27 cellular contexts compared by ENCODE assay signal in genomic region chr1:233735331-233735730, GRCh38.
"Had no signal": no experiment of that assay in that cellular context is flagged by ENCODE, and none has a peak within 500 bp of the region (broad histone marks: within the 10 kb centered on the region; RNA-seq: fewer than 3 reads in every experiment).

No MANE protein-coding gene starts in this region.

- H3K27ac Mint-ChIP-seq: activated CD4-positive, alpha-beta T cell treated with anti-CD3 and anti-CD28 coated beads, Interleukin-2, amount 10 ng/mL, durations not matched to agents 24 days and 14 days; activated CD8-positive, alpha-beta T cell treated with anti-CD3 and anti-CD28 coated beads for 36 hours; activated naive CD8-positive, alpha-beta T cell treated with anti-CD3 and anti-CD28 coated beads for 36 hours; activated T-cell treated with anti-CD3 and anti-CD28 coated beads, Interleukin-2, amount 50 U/mL, for 72 hours; activated T-helper 17 cell treated with anti-CD3 and anti-CD28 coated beads, Interleukin-2, amount 50 U/mL, for 72 hours had no signal

- H3K4me3 Mint-ChIP-seq: activated CD4-positive, alpha-beta T cell treated with anti-CD3 and anti-CD28 coated beads, Interleukin-2, amount 10 ng/mL, durations not matched to agents 24 days and 14 days; activated CD8-positive, alpha-beta T cell treated with anti-CD3 and anti-CD28 coated beads for 36 hours; activated naive CD8-positive, alpha-beta T cell treated with anti-CD3 and anti-CD28 coated beads for 36 hours; activated T-cell treated with anti-CD3 and anti-CD28 coated beads, Interleukin-2, amount 50 U/mL, for 72 hours; activated T-helper 17 cell treated with anti-CD3 and anti-CD28 coated beads, Interleukin-2, amount 50 U/mL, for 72 hours; central memory CD8-positive, alpha-beta T cell had no signal

- DNase-seq: activated CD4-positive, alpha-beta T cell treated with anti-CD3 and anti-CD28 coated beads, Interleukin-2, amount 10 ng/mL, durations not matched to agents 24 days and 14 days; activated CD4-positive, alpha-beta T cell treated with anti-CD3 and anti-CD28 coated beads, Interleukin-2, amount 50 U/mL, for 4 hours; activated CD8-positive, alpha-beta T cell treated with anti-CD3 and anti-CD28 coated beads for 36 hours; activated effector memory CD4-positive, alpha-beta T cell treated with anti-CD3 and anti-CD28 coated beads, Interleukin-2, amount 50 U/mL, for 16 hours; activated naive CD4-positive, alpha-beta T cell; activated naive CD4-positive, alpha-beta T cell treated with anti-CD3 and anti-CD28 coated beads, Interleukin-2, amount 50 U/mL, for 16 hours; activated naive CD8-positive, alpha-beta T cell treated with anti-CD3 and anti-CD28 coated beads for 36 hours; activated T-cell treated with anti-CD3 and anti-CD28 coated beads, Interleukin-2, amount 50 U/mL, for 1 hour; activated T-cell treated with anti-CD3 and anti-CD28 coated beads, Interleukin-2, amount 50 U/mL, for 72 hours; amniotic stem cell; aorta; NCI-H1105; NCI-H1417 treated with DMSO at 0.1 percent for 48 hours; NCI-H1694; NCI-H1930; NCI-H510A; NCI-H526; NCI-H748 treated with DMSO at 0.1 percent for 48 hours; NK-92 treated with Interleukin-12 subunit alpha and Interleukin-12 subunit beta, amount 100 ng/mL, for 24 hours; SIG-M5; T1000 had no signal

- ATAC-seq: activated CD8-positive, alpha-beta T cell treated with anti-CD3 and anti-CD28 coated beads for 36 hours; activated T-cell treated with anti-CD3 and anti-CD28 coated beads, Interleukin-2, amount 50 U/mL, for 72 hours; activated T-helper 17 cell treated with anti-CD3 and anti-CD28 coated beads, Interleukin-2, amount 50 U/mL, for 72 hours; PC-3; Right ventricle myocardium inferior had no signal

- H3K36me3 Mint-ChIP-seq: activated naive CD8-positive, alpha-beta T cell treated with anti-CD3 and anti-CD28 coated beads for 36 hours had no signal

- H3K4me1 Mint-ChIP-seq: activated CD4-positive, alpha-beta T cell treated with anti-CD3 and anti-CD28 coated beads, Interleukin-2, amount 10 ng/mL, durations not matched to agents 24 days and 14 days; activated naive CD8-positive, alpha-beta T cell treated with anti-CD3 and anti-CD28 coated beads for 36 hours; activated T-helper 17 cell treated with anti-CD3 and anti-CD28 coated beads, Interleukin-2, amount 50 U/mL, for 72 hours; central memory CD8-positive, alpha-beta T cell had no signal

- H3K27me3 Mint-ChIP-seq: activated CD4-positive, alpha-beta T cell treated with anti-CD3 and anti-CD28 coated beads, Interleukin-2, amount 10 ng/mL, durations not matched to agents 24 days and 14 days; central memory CD8-positive, alpha-beta T cell had no signal

- H3K27ac ChIP-seq: cardiac muscle cell, RWPE1 had no signal

- H3K9me3 Mint-ChIP-seq: activated CD4-positive, alpha-beta T cell treated with anti-CD3 and anti-CD28 coated beads, Interleukin-2, amount 10 ng/mL, durations not matched to agents 24 days and 14 days; activated CD8-positive, alpha-beta T cell treated with anti-CD3 and anti-CD28 coated beads for 36 hours; activated naive CD8-positive, alpha-beta T cell treated with anti-CD3 and anti-CD28 coated beads for 36 hours; activated T-cell treated with anti-CD3 and anti-CD28 coated beads, Interleukin-2, amount 50 U/mL, for 72 hours; activated T-helper 17 cell treated with anti-CD3 and anti-CD28 coated beads, Interleukin-2, amount 50 U/mL, for 72 hours; central memory CD8-positive, alpha-beta T cell had no signal
